ENCODE assay signal across 24 cellular contexts in genomic region chr19:17185590-17185989, GRCh38.
"Had no signal": no experiment of that assay in that cellular context is flagged by ENCODE, and none has a peak within 500 bp of the region (broad histone marks: within the 10 kb centered on the region; RNA-seq: fewer than 3 reads in every experiment).

No MANE protein-coding gene starts in this region.

- H3K27me3 ChIP-seq: ascending aorta, brain microvascular endothelial cell, foreskin keratinocyte, neural progenitor cell, testis, vagina had no signal

- H3K27ac Mint-ChIP-seq: activated naive CD4-positive, alpha-beta T cell treated with anti-CD3 and anti-CD28 coated beads for 36 hours; neural progenitor cell had no signal

- H3K9me3 Mint-ChIP-seq: activated naive CD4-positive, alpha-beta T cell treated with anti-CD3 and anti-CD28 coated beads for 36 hours; neural progenitor cell had no signal

- H3K4me1 ChIP-seq: ascending aorta, foreskin keratinocyte, testis, vagina had no signal

- H3K27ac ChIP-seq: ascending aorta, brain microvascular endothelial cell, foreskin keratinocyte, lower lobe of right lung, neural progenitor cell, testis, vagina had no signal

- H3K4me3 ChIP-seq: ascending aorta, lower lobe of right lung, mucosa of descending colon, neural progenitor cell, testis, vagina had no signal

- H3K9ac ChIP-seq: neural progenitor cell had no signal

- DNase-seq: activated CD4-positive, alpha-beta T cell treated with anti-CD3 and anti-CD28 coated beads for 1 hour; activated CD4-positive, alpha-beta T cell treated with anti-CD3 and anti-CD28 coated beads, Interleukin-2, amount 50 U/mL, for 4 hours; activated effector memory CD4-positive, alpha-beta T cell treated with Interleukin-2 at 50 U/mL for 16 hours; activated naive CD4-positive, alpha-beta T cell treated with anti-CD3 and anti-CD28 coated beads for 36 hours; brain microvascular endothelial cell; caudate nucleus; dermis blood vessel endothelial cell; effector CD8-positive, alpha-beta T cell; foreskin keratinocyte; lower lobe of right lung; mesendoderm; mucosa of descending colon; small intestine; stimulated activated CD4-positive, alpha-beta T cell treated with anti-CD3 and anti-CD28 coated beads, Interleukin-2, amount 100 ng/mL, for 24 hours; stimulated activated naive CD4-positive, alpha-beta T cell; T-helper 1 cell; T-helper 9 cell; testis; trophoblast cell had no signal

- H3K4me2 ChIP-seq: neural progenitor cell had no signal

- H3K36me3 ChIP-seq: neural progenitor cell had no signal

- H3K4me3 Mint-ChIP-seq: activated naive CD4-positive, alpha-beta T cell treated with anti-CD3 and anti-CD28 coated beads for 36 hours; neural progenitor cell had no signal

- ATAC-seq: foreskin keratinocyte, left lobe of liver, lower lobe of right lung, mucosa of descending colon, sciatic nerve had no signal

- H3K9me3 ChIP-seq: ascending aorta, lower lobe of right lung, mucosa of descending colon, testis, vagina had no signal
